23 cellular contexts compared by ENCODE assay signal in the genomic region with DNA sequence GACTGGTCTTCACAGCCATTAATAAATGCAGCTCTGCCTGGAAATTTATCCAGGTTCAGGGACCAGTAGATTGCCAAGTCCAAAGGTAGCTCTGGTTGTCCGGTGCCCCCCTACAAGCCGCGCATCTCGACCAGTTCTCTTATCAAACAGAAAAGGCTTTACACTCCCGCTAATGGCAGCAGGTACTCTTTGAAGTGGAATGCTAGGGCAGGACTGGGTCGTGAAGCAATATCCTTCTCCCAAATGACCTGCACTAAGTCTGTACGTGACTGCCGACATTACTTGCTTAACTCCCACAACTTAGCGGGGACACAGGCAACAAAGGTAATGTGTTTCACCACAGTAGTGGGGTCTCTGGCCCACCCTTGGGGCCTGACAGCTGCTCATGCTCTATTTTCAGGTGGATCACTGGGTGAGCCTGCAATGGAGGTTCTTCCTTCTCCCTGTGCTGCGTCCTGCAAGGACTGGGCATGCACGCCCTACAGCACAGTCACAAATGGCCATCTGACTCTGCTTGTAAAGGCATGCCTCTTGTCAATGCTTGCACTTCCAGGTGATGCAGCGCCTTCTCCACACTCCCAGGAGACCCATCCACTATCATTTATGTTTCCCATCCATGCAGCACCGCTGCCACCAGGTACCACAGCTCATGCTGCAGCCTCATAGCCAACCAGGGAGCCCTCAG.
"Had no signal": no experiment of that assay in that cellular context is flagged by ENCODE, and none has a peak within 500 bp of the region (broad histone marks: within the 10 kb centered on the region; RNA-seq: fewer than 3 reads in every experiment).

No MANE protein-coding gene starts in this region.

- H3K4me1 ChIP-seq: ascending aorta, body of pancreas had no signal

- ATAC-seq: activated naive CD4-positive, alpha-beta T cell treated with anti-CD3 and anti-CD28 coated beads, Interleukin-2, amount 50 U/mL, for 72 hours; activated T-cell treated with anti-CD3 and anti-CD28 coated beads, Interleukin-2, amount 50 U/mL, for 4 hours; body of pancreas; Panc1; Right ventricle myocardium inferior had no signal

- H3K27ac ChIP-seq: ascending aorta, body of pancreas, SK-N-MC, VCaP had no signal

- H3K9me3 ChIP-seq: ascending aorta, body of pancreas had no signal

- H3K4me3 ChIP-seq: ascending aorta, body of pancreas, SK-N-MC had no signal

- H3K36me3 ChIP-seq: ascending aorta had no signal

- H3K27me3 ChIP-seq: ascending aorta, body of pancreas had no signal

- DNase-seq: activated CD4-positive, alpha-beta memory T cell treated with anti-CD3 and anti-CD28 coated beads for 36 hours; activated CD4-positive, alpha-beta T cell treated with anti-CD3 and anti-CD28 coated beads, Interleukin-2, amount 10 ng/mL, durations not matched to agents 7 days and 5 days; activated CD4-positive, CD25-positive, alpha-beta regulatory T cell; activated CD8-positive, alpha-beta memory T cell treated with anti-CD3 and anti-CD28 coated beads for 24 hours; activated effector memory CD4-positive, alpha-beta T cell treated with anti-CD3 and anti-CD28 coated beads, Interleukin-2, amount 50 U/mL, for 16 hours; activated naive CD4-positive, alpha-beta T cell treated with Interleukin-2 at 50 U/mL for 16 hours; activated naive CD8-positive, alpha-beta T cell treated with anti-CD3 and anti-CD28 coated beads, Interleukin-2, amount 50 U/mL, for 24 hours; activated T-cell treated with anti-CD3 and anti-CD28 coated beads, Interleukin-2, amount 50 U/mL, for 4 hours; amniotic stem cell; body of pancreas; central memory CD4-positive, alpha-beta T cell; NCI-H1092; NCI-H1417; NCI-H1930; NCI-H510A; NCI-H526 treated with DMSO at 0.1 percent for 48 hours; NCI-H82 had no signal
